In genomic region chr16:30743690-30744089, GRCh38 we compare ENCODE assay signal across 21 cellular contexts. TPM values are rescaled to one million over a fixed set of nuclear protein-coding genes. Genes with fewer than 3 reads are reported as not detected.
DNase-seq lines count a peak whose midpoint lies in the region; TF ChIP-seq lines count a peak whose summit lies in the region.
"Had no signal": no experiment of that assay in that cellular context is flagged by ENCODE, and none has a peak within 500 bp of the region (broad histone marks: within the 10 kb centered on the region; RNA-seq: fewer than 3 reads in every experiment).

No MANE protein-coding gene starts in this region.

- DNase-seq in breast epithelium (ENCODE audit: low spot score in 2 of 2) (no peak), mammary epithelial cell (no peak), neural crest cell (ENCODE audit: low read depth, low spot score) (no peak), type B pancreatic cell (ENCODE audit: extremely low spot score, unreplicated experiment) (no peak), NCI-H526 (lab: John Stamatoyannopoulos, UW) (no peak), DMS 273 treated with DMSO at 0.1 percent for 48 hours (lab: John Stamatoyannopoulos, UW) (no peak), ureter (ENCODE audit: low spot score) (no peak)
- no peak for DNase-seq in effector memory CD4-positive, alpha-beta T cell
- DNase-seq: activated gamma-delta T cell treated with Interleukin-2 at 50 U/mL for 16 hours, body of pancreas, cortex of kidney, erythroblast, HFFc6, KG1, NCI-H1092, NCI-H2081 treated with DMSO at 0.1 percent for 48 hours, NCI-H510A treated with DMSO at 0.1 percent for 48 hours, SJCRH30, thyroid gland had no signal

- H3K27ac Mint-ChIP-seq in neural crest cell (ENCODE audit: unreplicated experiment) (peak overlapping the region; percentile 32), type B pancreatic cell (peak overlapping the region; percentile 75)
- H3K27ac Mint-ChIP-seq: HFFc6; T-helper 1 cell treated with Interleukin-12 subunit alpha and Interleukin-12 subunit beta and Interleukin-4 antibody, amounts not matched to agents 30 μg/mL and 1 μg/mL, for 36 hours had no signal

- H3K4me1 ChIP-seq in breast epithelium: peaks cover 12 to 20% of the 10 kb centered on the region in 2 donors
- peaks cover 42% of the 10 kb centered on the region for H3K4me1 ChIP-seq in mammary epithelial cell (ENCODE audit: insufficient read depth, low read length)
- H3K4me1 ChIP-seq in effector memory CD4-positive, alpha-beta T cell (ENCODE audit: control insufficient read depth, insufficient read depth, low read length, poor library complexity, severe bottlenecking): peaks cover 3% of the 10 kb centered on the region

- peaks cover 2% of the 10 kb centered on the region for H3K27me3 Mint-ChIP-seq in neural crest cell (ENCODE audit: low read depth)
- no peaks in the 10 kb centered on the region for H3K27me3 Mint-ChIP-seq in type B pancreatic cell

- 93% methylated on average over 3 of the region's 13 CpGs for WGBS in mammary epithelial cell (ENCODE audit: low coverage, missing lambda C conversion rate)

- H3K36me3 ChIP-seq in breast epithelium (no peaks in the 10 kb centered on the region), mammary epithelial cell (ENCODE audit: insufficient read depth, low read length) (peaks cover 20% of the 10 kb centered on the region)
- peaks cover 25% of the 10 kb centered on the region for H3K36me3 ChIP-seq in effector memory CD4-positive, alpha-beta T cell (ENCODE audit: control insufficient read depth, insufficient read depth, low read length)

- in situ Hi-C loops in mammary epithelial cell (cut with MboI; ENCODE audit: low sequenced_read_pairs in 2 of 2): no loop called here

- no peak for TF ChIP-seq POLR2A in breast epithelium (IDR thresholded peaks at IDR 0.05)

- no peak overlapping the region for H3K4me2 ChIP-seq in mammary epithelial cell (ENCODE audit: insufficient read depth, low read depth, low read length)

- H3K4me1 Mint-ChIP-seq in neural crest cell: peaks cover 14% of the 10 kb centered on the region
- peaks cover 13% of the 10 kb centered on the region for H3K4me1 Mint-ChIP-seq in type B pancreatic cell (ENCODE audit: unreplicated experiment)

- H3K4me3 Mint-ChIP-seq in neural crest cell (peak overlapping the region; percentile 20), type B pancreatic cell (peak overlapping the region; percentile 18)
- H3K4me3 Mint-ChIP-seq: HFFc6; T-helper 1 cell treated with Interleukin-12 subunit alpha and Interleukin-12 subunit beta and Interleukin-4 antibody, amounts not matched to agents 30 μg/mL and 1 μg/mL, for 36 hours had no signal

- no peak overlapping the region for H2AFZ ChIP-seq in mammary epithelial cell (ENCODE audit: low read depth, low read length)

- no peaks in the 10 kb centered on the region for H3K9me3 ChIP-seq in breast epithelium
- H3K9me3 ChIP-seq in mammary epithelial cell (replicated peaks; ENCODE audit: insufficient read depth, low read length): no peaks in the 10 kb centered on the region
- H3K9me3 ChIP-seq in effector memory CD4-positive, alpha-beta T cell (ENCODE audit: control insufficient read depth, low read length): no peaks in the 10 kb centered on the region
- H3K9me3 ChIP-seq: body of pancreas, SJCRH30, thyroid gland had no signal

- H3K79me2 ChIP-seq in mammary epithelial cell (ENCODE audit: insufficient read depth, low read length): peaks cover 62% of the 10 kb centered on the region

- peaks cover 17% of the 10 kb centered on the region for H3K36me3 Mint-ChIP-seq in neural crest cell (ENCODE audit: low read depth)
- H3K36me3 Mint-ChIP-seq in type B pancreatic cell: peaks cover 29% of the 10 kb centered on the region

- H3K27me3 ChIP-seq in breast epithelium (no peaks in the 10 kb centered on the region), mammary epithelial cell (ENCODE audit: insufficient read depth, low read length) (no peaks in the 10 kb centered on the region)
- H3K27me3 ChIP-seq in effector memory CD4-positive, alpha-beta T cell (replicated peaks; ENCODE audit: control insufficient read depth, insufficient read depth, low read length, poor library complexity, severe bottlenecking): no peaks in the 10 kb centered on the region
- H3K27me3 ChIP-seq: body of pancreas, SJCRH30, thyroid gland had no signal

- no peak overlapping the region for H3K9ac ChIP-seq in mammary epithelial cell (ENCODE audit: insufficient read depth, low read length)

- no peaks in the 10 kb centered on the region for H4K20me1 ChIP-seq in mammary epithelial cell (ENCODE audit: insufficient read depth, low read length)

- H3K9me3 Mint-ChIP-seq in neural crest cell: no peaks in the 10 kb centered on the region
- H3K9me3 Mint-ChIP-seq in type B pancreatic cell: no peaks in the 10 kb centered on the region
- H3K9me3 Mint-ChIP-seq: HFFc6; T-helper 1 cell treated with Interleukin-12 subunit alpha and Interleukin-12 subunit beta and Interleukin-4 antibody, amounts not matched to agents 30 μg/mL and 1 μg/mL, for 36 hours had no signal

- no TSS peak for BruUV-seq in mammary epithelial cell (replicated peaks; lab: Mats Ljungman, UMichigan)

- H3K4me3 ChIP-seq in breast epithelium (no peak overlapping the region), mammary epithelial cell (replicated peaks in 1 of 3; ENCODE audit: insufficient read depth in 1 of 3, low read depth in 2 of 3, low read length in 3 of 3) (no peak overlapping the region)
- H3K4me3 ChIP-seq in effector memory CD4-positive, alpha-beta T cell (ENCODE audit: insufficient read depth, low read depth, low read length, poor library complexity, severe bottlenecking): no peak overlapping the region
- H3K4me3 ChIP-seq: body of pancreas, SJCRH30, thyroid gland had no signal

- CTCF ChIA-PET in mammary epithelial cell (lab: Charles Lee; ENCODE audit: low non-redundant PET): no interaction called here

- H3K27ac ChIP-seq in breast epithelium: peak overlapping the region; percentile 82 to 93
- no peak overlapping the region for H3K27ac ChIP-seq in mammary epithelial cell (ENCODE audit: insufficient read depth, low read depth, low read length)
- peak overlapping the region; percentile 11 for H3K27ac ChIP-seq in effector memory CD4-positive, alpha-beta T cell (ENCODE audit: insufficient read depth, low read length, poor library complexity, severe bottlenecking)
- H3K27ac ChIP-seq: SJCRH30, VCaP had no signal

- TF ChIP-seq CTCF in breast epithelium (IDR thresholded peaks at IDR 0.05): no peak
- no peak for TF ChIP-seq CTCF in mammary epithelial cell (conservative IDR thresholded peaks at IDR 0.05 in 1 of 2, IDR thresholded peaks at IDR 0.05 in 1 of 2; ENCODE audit: extremely low read depth in 1 of 2, insufficient read depth in 1 of 2, low read depth in 1 of 2, low read length in 2 of 2)
- TF ChIP-seq CTCF in neural crest cell (conservative IDR thresholded peaks at IDR 0.05): no peak
- no peak for TF ChIP-seq CTCF in type B pancreatic cell (conservative IDR thresholded peaks at IDR 0.05)

- dilution Hi-C loops in mammary epithelial cell (cut with HindIII; ENCODE audit: low sequenced_read_pairs): no loop called here

- intact Hi-C loops in breast epithelium (cut with DNase I; ENCODE audit: low total_unique reads) (no loop called here), mammary epithelial cell (cut with micrococcal nuclease) (no loop called here)

RNA-seq across cellular contexts. Expression of gene PHKG2, which starts 4.5 kb away (rescaled TPM):
- total RNA-seq in breast epithelium (10 to 100 TPM; 28.5 to 38.8 (median 35.7) TPM), mammary epithelial cell (10 to 100 TPM; 15.3 to 39.3 TPM), neural crest cell (39.2 and 40.8 TPM in 2 replicates), type B pancreatic cell (ENCODE audit: low replicate concordance) (41.5 and 42.4 TPM in 2 replicates), ureter (35.9 TPM)
- polyA plus RNA-seq in mammary epithelial cell: 29.2 TPM
- 6.8 TPM for polyA minus RNA-seq in mammary epithelial cell

RNA-seq across cellular contexts. Expression of gene CFAP119, which starts 18.2 kb away (rescaled TPM):
- total RNA-seq in breast epithelium: 10 to 100 TPM in 2 of 3 donors, 1 to 10 TPM in 1; 1.4 to 17.1 (median 13.4) TPM
- total RNA-seq in mammary epithelial cell: 1 to 10 TPM; 1.5 to 8.3 TPM
- 7.6 TPM for polyA plus RNA-seq in mammary epithelial cell
- not detected for polyA minus RNA-seq in mammary epithelial cell
- 14.4 and 18.5 TPM in 2 replicates for total RNA-seq in neural crest cell
- total RNA-seq in type B pancreatic cell (ENCODE audit: low replicate concordance): 14.2 and 15.0 TPM in 2 replicates
- total RNA-seq in ureter: 8.7 TPM

RNA-seq across cellular contexts. Expression of gene RNF40, which starts 18.4 kb away (rescaled TPM):
- 10 to 100 TPM; 77.0 to 84.7 (median 77.3) TPM for total RNA-seq in breast epithelium
- total RNA-seq in mammary epithelial cell: 10 to 100 TPM; 62.8 to 66.4 TPM
- polyA plus RNA-seq in mammary epithelial cell: 45.7 TPM
- polyA minus RNA-seq in mammary epithelial cell: 94.0 TPM
- 154 and 157 TPM in 2 replicates for total RNA-seq in neural crest cell
- 107 and 131 TPM in 2 replicates for total RNA-seq in type B pancreatic cell (ENCODE audit: low replicate concordance)
- 133 TPM for total RNA-seq in ureter

RNA-seq across cellular contexts. Expression of gene ZNF629, which starts 43.3 kb away (rescaled TPM):
- 10 to 100 TPM in 2 of 3 donors, 1 to 10 TPM in 1; 9.4 to 16.2 (median 10.5) TPM for total RNA-seq in breast epithelium
- 10 to 100 TPM; 13.6 to 19.2 TPM for total RNA-seq in mammary epithelial cell
- 4.9 TPM for polyA plus RNA-seq in mammary epithelial cell
- 9.8 TPM for polyA minus RNA-seq in mammary epithelial cell
- 41.0 and 41.4 TPM in 2 replicates for total RNA-seq in neural crest cell
- total RNA-seq in type B pancreatic cell (ENCODE audit: low replicate concordance): 26.9 and 35.5 TPM in 2 replicates
- 21.6 TPM for total RNA-seq in ureter

RNA-seq across cellular contexts. Expression of gene SRCAP, which starts 44.7 kb away (rescaled TPM):
- total RNA-seq in breast epithelium: 10 to 100 TPM; 19.0 to 24.9 (median 20.8) TPM
- 10 to 100 TPM; 20.2 to 46.2 TPM for total RNA-seq in mammary epithelial cell
- 3.9 TPM for polyA plus RNA-seq in mammary epithelial cell
- 41.0 TPM for polyA minus RNA-seq in mammary epithelial cell
- 94.5 and 100.0 TPM in 2 replicates for total RNA-seq in neural crest cell
- 62.8 and 73.5 TPM in 2 replicates for total RNA-seq in type B pancreatic cell (ENCODE audit: low replicate concordance)
- 82.3 TPM for total RNA-seq in ureter
